In the genomic region with DNA sequence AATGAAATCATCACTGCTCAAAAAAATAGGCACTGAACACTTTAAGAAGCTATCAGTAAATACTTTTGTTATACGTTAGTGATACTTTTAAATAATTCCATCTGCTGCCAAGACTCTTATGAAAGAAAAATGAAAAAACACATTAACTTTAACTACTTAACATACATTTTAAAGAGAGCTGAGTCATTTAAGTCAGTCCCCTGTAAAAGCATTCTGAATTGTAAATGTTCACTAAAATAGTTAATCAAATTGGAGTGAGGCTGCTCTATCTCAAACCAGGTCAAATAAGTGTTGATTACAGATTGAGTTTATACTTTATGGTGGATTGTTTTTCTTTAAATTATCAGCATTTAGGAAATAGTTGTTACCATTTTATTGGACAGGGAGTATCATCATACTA, we compare ENCODE assay signal across 32 cellular contexts.
"Had no signal": no experiment of that assay in that cellular context is flagged by ENCODE, and none has a peak within 500 bp of the region (broad histone marks: within the 10 kb centered on the region; RNA-seq: fewer than 3 reads in every experiment).

No MANE protein-coding gene starts in this region.

- H3K36me3 ChIP-seq: adrenal gland, ascending aorta, brain microvascular endothelial cell, breast epithelium, cardiac muscle cell had no signal

- H3K27ac ChIP-seq: adrenal gland, ascending aorta, body of pancreas, brain microvascular endothelial cell, breast epithelium, cardiac muscle cell had no signal

- H3K4me1 ChIP-seq: adrenal gland, ascending aorta, body of pancreas had no signal

- H3K9me3 ChIP-seq: adrenal gland, ascending aorta, body of pancreas, breast epithelium had no signal

- ATAC-seq: activated naive CD4-positive, alpha-beta T cell treated with anti-CD3 and anti-CD28 coated beads, Interleukin-2, amount 50 U/mL, for 72 hours; activated naive CD8-positive, alpha-beta T cell treated with anti-CD3 and anti-CD28 coated beads, Interleukin-2, amount 50 U/mL, for 24 hours; activated T-cell treated with anti-CD3 and anti-CD28 coated beads, Interleukin-2, amount 50 U/mL, for 4 hours; activated T-cell treated with anti-CD3 and anti-CD28 coated beads, Interleukin-2, amount 50 U/mL, for 72 hours; activated T-helper 17 cell treated with anti-CD3 and anti-CD28 coated beads, Interleukin-2, amount 50 U/mL, for 72 hours; body of pancreas had no signal

- H3K4me3 ChIP-seq: adrenal gland, ascending aorta, body of pancreas, breast epithelium, cardiac muscle cell had no signal

- DNase-seq: activated effector memory CD4-positive, alpha-beta T cell treated with anti-CD3 and anti-CD28 coated beads, Interleukin-2, amount 50 U/mL, for 16 hours; activated effector memory CD4-positive, alpha-beta T cell treated with Interleukin-2 at 50 U/mL for 16 hours; activated gamma-delta T cell; activated gamma-delta T cell treated with Interleukin-2 at 50 U/mL for 16 hours; activated naive CD4-positive, alpha-beta T cell; activated naive CD4-positive, alpha-beta T cell treated with anti-CD3 and anti-CD28 coated beads for 36 hours; activated naive CD4-positive, alpha-beta T cell treated with anti-CD3 and anti-CD28 coated beads, Interleukin-2, amount 10 ng/mL, durations not matched to agents 7 days and 5 days; activated naive CD4-positive, alpha-beta T cell treated with anti-CD3 and anti-CD28 coated beads, Interleukin-2, amount 50 U/mL, for 16 hours; activated naive CD4-positive, alpha-beta T cell treated with Interleukin-2 at 50 U/mL for 16 hours; activated naive CD8-positive, alpha-beta T cell treated with anti-CD3 and anti-CD28 coated beads for 36 hours; activated naive CD8-positive, alpha-beta T cell treated with anti-CD3 and anti-CD28 coated beads, Interleukin-2, amount 10 ng/mL, durations not matched to agents 7 days and 5 days; activated naive CD8-positive, alpha-beta T cell treated with anti-CD3 and anti-CD28 coated beads, Interleukin-2, amount 50 U/mL, for 24 hours; activated T-cell treated with anti-CD3 and anti-CD28 coated beads, Interleukin-2, amount 50 U/mL, for 1 hour; activated T-cell treated with anti-CD3 and anti-CD28 coated beads, Interleukin-2, amount 50 U/mL, for 24 hours; activated T-cell treated with anti-CD3 and anti-CD28 coated beads, Interleukin-2, amount 50 U/mL, for 4 hours; activated T-cell treated with anti-CD3 and anti-CD28 coated beads, Interleukin-2, amount 50 U/mL, for 48 hours; activated T-cell treated with anti-CD3 and anti-CD28 coated beads, Interleukin-2, amount 50 U/mL, for 72 hours; adrenal gland; amniotic stem cell; amygdala; anterior cingulate cortex; aorta; body of pancreas; brain microvascular endothelial cell; caudate nucleus; central memory CD4-positive, alpha-beta T cell; cerebellar nuclear complex had no signal

- H3K27me3 ChIP-seq: adrenal gland, ascending aorta, body of pancreas, brain microvascular endothelial cell, breast epithelium, cardiac muscle cell had no signal
